In genomic region chr22:36027960-36028645, GRCh38 we compare ENCODE assay signal across 8 cellular contexts. TPM values are rescaled to one million over a fixed set of nuclear protein-coding genes. Genes with fewer than 3 reads are reported as not detected.
A peak's percentile ranks its signal among the peaks of the same experiment; 100 is the strongest.
DNase-seq lines count a peak whose midpoint lies in the region; ATAC-seq and TF ChIP-seq lines count a peak whose summit lies in the region.

No MANE protein-coding gene starts in this region.

- DNase-seq in AG09309 (ENCODE audit: low read depth) (no peak), GM13976 (ENCODE audit: low spot score) (peak; percentile 56), Peyer's patch (peak in 1 of 3 donors; percentile 51), mesenteric fat pad (ENCODE audit: low spot score) (peak; percentile 91), transverse colon (peak; percentile 30), NCI-H1048 (lab: John Stamatoyannopoulos, UW) (no peak)

- ATAC-seq in HG03460 (IDR thresholded peaks at IDR 0.05; ENCODE audit: unreplicated experiment), result no peak

- intact Hi-C loops in transverse colon (cut with DNase I; ENCODE audit: low total_unique reads), result no loop called here

- TF ChIP-seq EP300 in transverse colon (IDR thresholded peaks at IDR 0.05; ENCODE audit: low read depth), result no peak

- peak overlapping the region; percentile 86 for H3K4me3 ChIP-seq in AG09309 (ENCODE audit: control insufficient read depth, low read depth, low read length)
- peak overlapping the region; percentile 61 to 94 (median 64) for H3K4me3 ChIP-seq in Peyer's patch
- peak overlapping the region; percentile 80 to 89 for H3K4me3 ChIP-seq in duodenal mucosa (ENCODE audit: low read depth in 1 of 2, low read length in 2 of 2)
- H3K4me3 ChIP-seq in transverse colon, result peak overlapping the region; percentile 87 to 94 (median 92)

- TF ChIP-seq CTCF in AG09309 (IDR thresholded peaks at IDR 0.05; ENCODE audit: control insufficient read depth, insufficient read depth, low read depth, low read length, missing control alignments), result no peak
- no peak for TF ChIP-seq CTCF in GM13976 (IDR thresholded peaks at IDR 0.05; ENCODE audit: borderline replicate concordance, control extremely low read depth, extremely low read depth, insufficient read depth, missing control alignments)
- TF ChIP-seq CTCF in Peyer's patch (IDR thresholded peaks at IDR 0.05), result peak in 1 of 6 experiments; percentile 4
- no peak for TF ChIP-seq CTCF in transverse colon (IDR thresholded peaks at IDR 0.05)

- in situ Hi-C loops in GM13976 (cut with MboI; ENCODE audit: low sequenced_read_pairs, unreplicated experiment), result no loop called here
- in situ Hi-C loops in transverse colon (cut with MboI; ENCODE audit: low pct_ligation_motif_present in 1 of 4, low pct_unique_long_range_greater_than_20kb in 1 of 4, low sequenced_read_pairs in 3 of 4), result no loop called here

- H3K9ac ChIP-seq in duodenal mucosa (ENCODE audit: low read depth in 1 of 2, low read length in 2 of 2), result peak overlapping the region; percentile 77 to 80

- H3K27ac ChIP-seq in Peyer's patch (peak overlapping the region; percentile 66 to 97 (median 80)), duodenal mucosa (ENCODE audit: low read depth, low read length) (peak overlapping the region; percentile 74), transverse colon (peak overlapping the region; percentile 93 to 97 (median 94))

- H3K4me1 ChIP-seq in Peyer's patch, result peaks cover 0 to 18% (median 2%) of the 10 kb centered on the region in 4 donors
- peaks cover 13 to 19% of the 10 kb centered on the region in 2 donors for H3K4me1 ChIP-seq in duodenal mucosa (ENCODE audit: control insufficient read depth in 1 of 2, insufficient read depth in 2 of 2, low read length in 2 of 2)
- peaks cover 6 to 50% (median 17%) of the 10 kb centered on the region in 4 donors for H3K4me1 ChIP-seq in transverse colon

- H3K27me3 ChIP-seq in Peyer's patch (no peaks in the 10 kb centered on the region), duodenal mucosa (ENCODE audit: control insufficient read depth in 1 of 2, insufficient read depth in 2 of 2, low read length in 2 of 2) (no peaks in the 10 kb centered on the region), transverse colon (no peaks in the 10 kb centered on the region)

- no peaks in the 10 kb centered on the region for H3K9me3 ChIP-seq in Peyer's patch
- no peaks in the 10 kb centered on the region for H3K9me3 ChIP-seq in duodenal mucosa (ENCODE audit: control insufficient read depth in 1 of 2, low read length in 2 of 2)
- no peaks in the 10 kb centered on the region for H3K9me3 ChIP-seq in transverse colon

- WGBS in transverse colon (ENCODE audit: low coverage in 1 of 2), 2 donors, result 0% methylated on average over 44 of the region's 87 CpGs; no CpG with 5 or more reads in 1 of the 2 donors

- TF ChIP-seq POLR2A in Peyer's patch (IDR thresholded peaks at IDR 0.05) (no peak), transverse colon (IDR thresholded peaks at IDR 0.05) (no peak)

- H3K36me3 ChIP-seq in Peyer's patch, result no peaks in the 10 kb centered on the region
- no peaks in the 10 kb centered on the region for H3K36me3 ChIP-seq in duodenal mucosa (ENCODE audit: control insufficient read depth in 1 of 2, insufficient read depth in 2 of 2, low read length in 2 of 2)
- no peaks in the 10 kb centered on the region for H3K36me3 ChIP-seq in transverse colon

RNA-seq across cellular contexts. Expression of gene RBFOX2, which starts 0.5 kb away (rescaled TPM):
- total RNA-seq in Peyer's patch (10 to 100 TPM; 39.4 to 80.0 (median 52.9) TPM), mesenteric fat pad (50.1 TPM), transverse colon (10 to 100 TPM; 27.3 to 61.1 (median 43.1) TPM)

Comparison
In these comparisons a context has a peak if more than half of its experiments do, and no peak if none do; other contexts are left out.
1. DNase-seq: peak in GM13976 (single experiment), mesenteric fat pad (single experiment) and transverse colon (single experiment); none in AG09309 (single experiment) and NCI-H1048 (single experiment).
2. Peak in every context shown above with its lines, with median percentiles within 50 percentile points of each other: H3K4me3 ChIP-seq and H3K27ac ChIP-seq.